Comparison of ENCODE assay signal across 8 cellular contexts in genomic region chr19:46347572-46347883, GRCh38. TPM values are rescaled to one million over a fixed set of nuclear protein-coding genes. Genes with fewer than 3 reads are reported as not detected.
DNase-seq lines count a peak whose midpoint lies in the region; ATAC-seq and TF ChIP-seq lines count a peak whose summit lies in the region.

No MANE protein-coding gene starts in this region.

- H4K8ac ChIP-seq in H9 (replicated peaks; ENCODE audit: insufficient read length, low read depth, low read length), result no peak overlapping the region

- no peak overlapping the region for H3K14ac ChIP-seq in H9 (ENCODE audit: insufficient read depth, low read length)

- H3K27ac ChIP-seq in H9 (ENCODE audit: insufficient read length, low read depth, low read length), result no peak overlapping the region
- H3K27ac ChIP-seq in right cardiac atrium (ENCODE audit: low read length), result no peak overlapping the region
- peak overlapping the region; percentile 76 for H3K27ac ChIP-seq in skeletal muscle tissue (ENCODE audit: low read depth, low read length)

- H3K9me3 Mint-ChIP-seq in H9 (peaks cover 0 to 2% of the 10 kb centered on the region in 2 experiments; a peak in 2 of 5 replicates), WTC11 (no peaks in the 10 kb centered on the region)

- H2BK12ac ChIP-seq in H9 (ENCODE audit: insufficient read length, low read depth, low read length), result no peak overlapping the region

- no peak overlapping the region for H2BK20ac ChIP-seq in H9 (ENCODE audit: low read depth, low read length, poor library complexity, severe bottlenecking)

- no peak overlapping the region for H3K23ac ChIP-seq in H9 (ENCODE audit: insufficient read length, low read depth, low read length)

- peak overlapping the region; percentile 59 for H3K4me3 ChIP-seq in right cardiac atrium (ENCODE audit: low read length)
- peak overlapping the region; percentile 92 to 97 (median 96) for H3K4me3 ChIP-seq in skeletal muscle tissue (ENCODE audit: low read length in 3 of 3)

- H3K79me1 ChIP-seq in H9 (ENCODE audit: insufficient read depth, low read depth, low read length, poor library complexity, severe bottlenecking), result peaks cover 3% of the 10 kb centered on the region

- ATAC-seq in WTC11 (no peak), right cardiac atrium (no peak)

- H3K23me2 ChIP-seq in H9 (ENCODE audit: insufficient read length, low read depth, low read length, poor library complexity, severe bottlenecking), result peaks cover 8% of the 10 kb centered on the region

- H2BK120ac ChIP-seq in H9 (ENCODE audit: low read depth, low read length, poor library complexity, severe bottlenecking), result no peak overlapping the region

- H3K4me1 Mint-ChIP-seq in H9 (peaks cover 42 to 54% of the 10 kb centered on the region in 2 experiments), WTC11 (peaks cover 54% of the 10 kb centered on the region)

- intact Hi-C loops in right cardiac atrium (cut with DNase I), result no loop called here

- H2BK5ac ChIP-seq in H9 (ENCODE audit: insufficient read length, low read length), result no peak overlapping the region

- H3K36me3 Mint-ChIP-seq in H9 (ENCODE audit: insufficient read depth in 1 of 3, low read depth in 3 of 3), result peaks cover 10 to 23% (median 22%) of the 10 kb centered on the region in 3 experiments; a peak in 6 of 7 replicates
- H3K36me3 Mint-ChIP-seq in WTC11, result peaks cover 13% of the 10 kb centered on the region

- no peak overlapping the region for H4K91ac ChIP-seq in H9 (ENCODE audit: insufficient read length, low read depth, low read length)

- POLR2A ChIA-PET in WTC11 (lab: Charles Lee), result interaction anchor here (0.7 kb wide), 2 partner anchors 10 to 885 kb away, joined by 4 to 5 read pairs; no protein-coding TSS in a partner anchor

- H4K20me1 ChIP-seq in H9 (ENCODE audit: control insufficient read depth, insufficient read depth, insufficient read length), result no peaks in the 10 kb centered on the region

- H2BK15ac ChIP-seq in H9 (ENCODE audit: low read depth, low read length), result no peak overlapping the region

- peak overlapping the region; percentile 65 for H3K4me2 ChIP-seq in H9 (ENCODE audit: insufficient read depth, insufficient read length, low read length)

- no peak overlapping the region for H2AFZ ChIP-seq in H9 (ENCODE audit: low read length)

- TF ChIP-seq CTCF in H9 (conservative IDR thresholded peaks at IDR 0.05) (no peak), WTC11 (IDR thresholded peaks at IDR 0.05) (0 out of 2 replicates have a peak, but pooled peaks have one; percentile 7)

- WGBS in H9 (ENCODE audit: extremely low coverage, insufficient read length, low lambda C conversion rate), result no CpG with 5 or more reads among the region's 3 CpGs
- WGBS in right cardiac atrium, result 0% methylated on average over 3 of the region's 3 CpGs

- H4K5ac ChIP-seq in H9 (ENCODE audit: insufficient read length, low read depth, low read length), result no peak overlapping the region

- peaks cover 18% of the 10 kb centered on the region; the same call in 1 of the 2 replicates for H3K79me2 ChIP-seq in H9 (ENCODE audit: insufficient read depth, low read length)

- H3K9me3 ChIP-seq in H9 (ENCODE audit: control insufficient read depth, low read depth, low read length) (no peaks in the 10 kb centered on the region), right cardiac atrium (ENCODE audit: control insufficient read depth, low read length) (no peaks in the 10 kb centered on the region), skeletal muscle tissue (ENCODE audit: control insufficient read depth in 3 of 3, low read length in 3 of 3) (no peaks in the 10 kb centered on the region)

- no peak overlapping the region for H3K18ac ChIP-seq in H9 (ENCODE audit: insufficient read length, low read depth, low read length)

- CTCF ChIA-PET in WTC11 (lab: Charles Lee), result interaction anchor here (0.6 to 2.9 kb wide), 11 partner anchors 9 to 655 kb away, joined by 3 to 35 read pairs (median 5); partner anchors contain the start of genes CALM3 and QPCTL

- H2AK5ac ChIP-seq in H9 (ENCODE audit: insufficient read length, low read length), result no peak overlapping the region

- H3T11ph ChIP-seq in H9 (ENCODE audit: low read length), result no peak overlapping the region

- H3K4ac ChIP-seq in H9 (ENCODE audit: low read depth, low read length), result no peak overlapping the region

- H3K9ac ChIP-seq in H9 (ENCODE audit: extremely low read depth, insufficient read length, low read length), result no peak overlapping the region
- peak overlapping the region; percentile 94 to 95 (median 95) for H3K9ac ChIP-seq in skeletal muscle tissue (ENCODE audit: low read depth in 1 of 3, low read length in 3 of 3)

- H3K27me3 ChIP-seq in H9 (ENCODE audit: insufficient read depth, low read length) (no peaks in the 10 kb centered on the region), right cardiac atrium (ENCODE audit: control insufficient read depth, insufficient read depth) (no peaks in the 10 kb centered on the region), skeletal muscle tissue (ENCODE audit: control insufficient read depth in 3 of 3, insufficient read depth in 3 of 3, low read length in 3 of 3) (peaks cover 0 to 3% (median 0%) of the 10 kb centered on the region in 3 donors)

- H3K4me3 Mint-ChIP-seq in H9 (peak overlapping the region; percentile 97), WTC11 (peak overlapping the region; percentile 92)

- peaks cover 0 to 4% (median 4%) of the 10 kb centered on the region in 3 donors for H3K36me3 ChIP-seq in skeletal muscle tissue (ENCODE audit: control insufficient read depth in 3 of 3, insufficient read depth in 3 of 3, low read length in 3 of 3)

- peak overlapping the region in 2 of 3 experiments; percentile 93 to 98; a peak in 3 of 7 replicates for H3K27ac Mint-ChIP-seq in H9
- peak overlapping the region; percentile 71 for H3K27ac Mint-ChIP-seq in WTC11

- H3K27me3 Mint-ChIP-seq in H9 (ENCODE audit: low read depth), result no peaks in the 10 kb centered on the region
- H3K27me3 Mint-ChIP-seq in WTC11 (ENCODE audit: low read depth), result no peaks in the 10 kb centered on the region

- H3K4me1 ChIP-seq in H9 (ENCODE audit: insufficient read depth, low read length) (peaks cover 3% of the 10 kb centered on the region; the same call in 1 of the 2 replicates), right cardiac atrium (ENCODE audit: control insufficient read depth, insufficient read depth, low read length) (peaks cover 31% of the 10 kb centered on the region), skeletal muscle tissue (ENCODE audit: control insufficient read depth in 3 of 3, insufficient read depth in 3 of 3, low read length in 3 of 3) (peaks cover 46 to 57% (median 47%) of the 10 kb centered on the region in 3 donors)

- DNase-seq in H9, result no peak
- DNase-seq in WTC11 (ENCODE audit: low spot score), result no peak
- DNase-seq in right cardiac atrium, result no peak
- DNase-seq in NCI-H526 treated with DMSO at 0.1 percent for 48 hours (lab: John Stamatoyannopoulos, UW), result no peak
- no peak for DNase-seq in NCI-H146 (lab: John Stamatoyannopoulos, UW)
- DNase-seq in pons (ENCODE audit: low spot score), result no peak
- DNase-seq in NCI-H2029 treated with DMSO at 0.1 percent for 48 hours (lab: John Stamatoyannopoulos, UW), result no peak

- no peak overlapping the region for H3K56ac ChIP-seq in H9 (ENCODE audit: insufficient read length, low read depth, low read length)

TF ChIP-seq in WTC11, 78 proteins besides CTCF, POLR2A, EP300 and RAD21 (continues in another document):
- TF ChIP-seq ERG (CRISPR knock-in tag; IDR thresholded peaks at IDR 0.05), result no peak
- TF ChIP-seq ZSCAN18 (CRISPR knock-in tag; IDR thresholded peaks at IDR 0.05), result no peak
- no peak for TF ChIP-seq E2F1 (CRISPR knock-in tag; IDR thresholded peaks at IDR 0.05)
- no peak for TF ChIP-seq ZNF317 (CRISPR knock-in tag; IDR thresholded peaks at IDR 0.05; ENCODE audit: borderline replicate concordance, low read depth)
- no peak for TF ChIP-seq TEAD4 (CRISPR knock-in tag; IDR thresholded peaks at IDR 0.05)
- TF ChIP-seq ELF4 (CRISPR knock-in tag; IDR thresholded peaks at IDR 0.05; ENCODE audit: low read depth), result no peak
- TF ChIP-seq ZNF416 (CRISPR knock-in tag; IDR thresholded peaks at IDR 0.05), result no peak

RNA-seq across cellular contexts. Expression of gene PPP5C, which starts 0.6 kb away (rescaled TPM):
- total RNA-seq in H9 (2021), result 108 and 111 TPM in 2 replicates
- 98.9 to 107 TPM (median 103 TPM) in 3 replicates for total RNA-seq in WTC11 (2021)
- total RNA-seq in right cardiac atrium, result 10 to 100 TPM; 62.4 to 74.1 (median 64.7) TPM
- 62.7 TPM for polyA plus RNA-seq in right cardiac atrium
- 44.4 TPM for total RNA-seq in skeletal muscle tissue

RNA-seq across cellular contexts. Expression of gene HIF3A, which starts 50.7 kb away (rescaled TPM):
- 31.5 and 31.9 TPM in 2 replicates for total RNA-seq in H9 (2021)
- 31.8 to 58.2 TPM (median 48.7 TPM) in 3 replicates for total RNA-seq in WTC11 (2021)
- total RNA-seq in right cardiac atrium, result 100 to 1,000 TPM in 1 of 4 donors, 10 to 100 TPM in 3; 60.0 to 132 (median 90.8) TPM
- 94.7 TPM for polyA plus RNA-seq in right cardiac atrium
- 79.3 TPM for total RNA-seq in skeletal muscle tissue
